Comparison of ENCODE assay signal across 30 cellular contexts in genomic region chr14:35715079-35715478, GRCh38.
"Had no signal": no experiment of that assay in that cellular context is flagged by ENCODE, and none has a peak within 500 bp of the region (broad histone marks: within the 10 kb centered on the region; RNA-seq: fewer than 3 reads in every experiment).

No MANE protein-coding gene starts in this region.

- H3K4me1 ChIP-seq: SJCRH30 had no signal

- DNase-seq: activated CD4-positive, alpha-beta memory T cell treated with anti-CD3 and anti-CD28 coated beads, Interleukin-2, amount 10 ng/mL, durations not matched to agents 7 days and 5 days; activated CD4-positive, alpha-beta T cell treated with anti-CD3 and anti-CD28 coated beads for 1 hour; activated CD4-positive, alpha-beta T cell treated with anti-CD3 and anti-CD28 coated beads for 48 hours; activated CD4-positive, CD25-positive, alpha-beta regulatory T cell; activated CD8-positive, alpha-beta memory T cell treated with anti-CD3 and anti-CD28 coated beads for 24 hours; activated CD8-positive, alpha-beta memory T cell treated with anti-CD3 and anti-CD28 coated beads, Interleukin-2, amount 10 ng/mL, durations not matched to agents 7 days and 5 days; activated CD8-positive, alpha-beta memory T cell treated with anti-CD3 and anti-CD28 coated beads, Interleukin-2, amount 50 U/mL, for 48 hours; activated effector memory CD4-positive, alpha-beta T cell treated with anti-CD3 and anti-CD28 coated beads, Interleukin-2, amount 50 U/mL, for 16 hours; activated naive CD4-positive, alpha-beta T cell; activated naive CD4-positive, alpha-beta T cell treated with anti-CD3 and anti-CD28 coated beads, Interleukin-2, amount 50 U/mL, for 16 hours; activated naive CD8-positive, alpha-beta T cell treated with anti-CD3 and anti-CD28 coated beads for 36 hours; activated T-cell treated with anti-CD3 and anti-CD28 coated beads, Interleukin-2, amount 50 U/mL, for 72 hours; amniotic stem cell; aorta; Karpas-422; KBM-7; NCI-H1105; NCI-H1417 treated with DMSO at 0.1 percent for 48 hours; NCI-H1930; NCI-H345; NCI-H524 treated with DMSO at 0.1 percent for 48 hours; SHP77; SJCRH30; SW 1271; T-helper 1 cell; T1000; WERI-Rb-1 had no signal

- H3K4me3 ChIP-seq: cardiac muscle cell, SJCRH30 had no signal

- H3K27ac ChIP-seq: cardiac muscle cell, SJCRH30, WERI-Rb-1 had no signal

- H3K27me3 ChIP-seq: cardiac muscle cell, SJCRH30 had no signal

- ATAC-seq: activated CD8-positive, alpha-beta memory T cell treated with anti-CD3 and anti-CD28 coated beads, Interleukin-2, amount 10 ng/mL, durations not matched to agents 7 days and 5 days; activated T-cell treated with anti-CD3 and anti-CD28 coated beads, Interleukin-2, amount 50 U/mL, for 72 hours; activated T-helper 17 cell treated with anti-CD3 and anti-CD28 coated beads, Interleukin-2, amount 50 U/mL, for 72 hours; Panc1 had no signal

- H3K9me3 ChIP-seq: SJCRH30 had no signal
